1 cellular context compared by ENCODE assay signal in the genomic region with DNA sequence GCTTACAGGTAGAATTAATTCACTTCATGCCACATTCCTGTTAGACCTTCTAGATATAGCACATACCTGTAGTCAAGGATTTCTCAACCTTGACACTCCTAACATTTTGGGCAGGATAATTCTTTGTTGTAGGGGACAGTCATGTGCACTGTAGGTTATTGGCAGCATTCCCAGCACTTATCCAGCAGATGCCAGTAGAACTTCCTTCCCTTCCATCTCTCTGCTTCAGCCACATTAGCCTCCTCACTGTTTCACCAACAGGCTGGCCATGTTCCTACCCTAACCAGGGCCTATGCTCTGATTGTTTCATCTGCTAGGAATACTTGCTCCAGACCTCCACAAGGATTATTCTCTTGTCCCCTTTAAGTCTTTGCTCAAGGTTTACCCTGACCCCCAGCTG.
TF ChIP-seq lines count a peak whose summit lies in the region.

No MANE protein-coding gene starts in this region.

TF ChIP-seq in WTC11, 78 proteins besides CTCF, POLR2A, EP300 and RAD21 (continued from another document):
- TF ChIP-seq, protein P1, sequence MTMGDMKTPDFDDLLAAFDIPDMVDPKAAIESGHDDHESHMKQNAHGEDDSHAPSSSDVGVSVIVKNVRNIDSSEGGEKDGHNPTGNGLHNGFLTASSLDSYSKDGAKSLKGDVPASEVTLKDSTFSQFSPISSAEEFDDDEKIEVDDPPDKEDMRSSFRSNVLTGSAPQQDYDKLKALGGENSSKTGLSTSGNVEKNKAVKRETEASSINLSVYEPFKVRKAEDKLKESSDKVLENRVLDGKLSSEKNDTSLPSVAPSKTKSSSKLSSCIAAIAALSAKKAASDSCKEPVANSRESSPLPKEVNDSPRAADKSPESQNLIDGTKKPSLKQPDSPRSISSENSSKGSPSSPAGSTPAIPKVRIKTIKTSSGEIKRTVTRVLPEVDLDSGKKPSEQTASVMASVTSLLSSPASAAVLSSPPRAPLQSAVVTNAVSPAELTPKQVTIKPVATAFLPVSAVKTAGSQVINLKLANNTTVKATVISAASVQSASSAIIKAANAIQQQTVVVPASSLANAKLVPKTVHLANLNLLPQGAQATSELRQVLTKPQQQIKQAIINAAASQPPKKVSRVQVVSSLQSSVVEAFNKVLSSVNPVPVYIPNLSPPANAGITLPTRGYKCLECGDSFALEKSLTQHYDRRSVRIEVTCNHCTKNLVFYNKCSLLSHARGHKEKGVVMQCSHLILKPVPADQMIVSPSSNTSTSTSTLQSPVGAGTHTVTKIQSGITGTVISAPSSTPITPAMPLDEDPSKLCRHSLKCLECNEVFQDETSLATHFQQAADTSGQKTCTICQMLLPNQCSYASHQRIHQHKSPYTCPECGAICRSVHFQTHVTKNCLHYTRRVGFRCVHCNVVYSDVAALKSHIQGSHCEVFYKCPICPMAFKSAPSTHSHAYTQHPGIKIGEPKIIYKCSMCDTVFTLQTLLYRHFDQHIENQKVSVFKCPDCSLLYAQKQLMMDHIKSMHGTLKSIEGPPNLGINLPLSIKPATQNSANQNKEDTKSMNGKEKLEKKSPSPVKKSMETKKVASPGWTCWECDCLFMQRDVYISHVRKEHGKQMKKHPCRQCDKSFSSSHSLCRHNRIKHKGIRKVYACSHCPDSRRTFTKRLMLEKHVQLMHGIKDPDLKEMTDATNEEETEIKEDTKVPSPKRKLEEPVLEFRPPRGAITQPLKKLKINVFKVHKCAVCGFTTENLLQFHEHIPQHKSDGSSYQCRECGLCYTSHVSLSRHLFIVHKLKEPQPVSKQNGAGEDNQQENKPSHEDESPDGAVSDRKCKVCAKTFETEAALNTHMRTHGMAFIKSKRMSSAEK (CRISPR knock-in tag; IDR thresholded peaks at IDR 0.05; ENCODE audit: borderline replicate concordance): no peak
- TF ChIP-seq, protein P2, sequence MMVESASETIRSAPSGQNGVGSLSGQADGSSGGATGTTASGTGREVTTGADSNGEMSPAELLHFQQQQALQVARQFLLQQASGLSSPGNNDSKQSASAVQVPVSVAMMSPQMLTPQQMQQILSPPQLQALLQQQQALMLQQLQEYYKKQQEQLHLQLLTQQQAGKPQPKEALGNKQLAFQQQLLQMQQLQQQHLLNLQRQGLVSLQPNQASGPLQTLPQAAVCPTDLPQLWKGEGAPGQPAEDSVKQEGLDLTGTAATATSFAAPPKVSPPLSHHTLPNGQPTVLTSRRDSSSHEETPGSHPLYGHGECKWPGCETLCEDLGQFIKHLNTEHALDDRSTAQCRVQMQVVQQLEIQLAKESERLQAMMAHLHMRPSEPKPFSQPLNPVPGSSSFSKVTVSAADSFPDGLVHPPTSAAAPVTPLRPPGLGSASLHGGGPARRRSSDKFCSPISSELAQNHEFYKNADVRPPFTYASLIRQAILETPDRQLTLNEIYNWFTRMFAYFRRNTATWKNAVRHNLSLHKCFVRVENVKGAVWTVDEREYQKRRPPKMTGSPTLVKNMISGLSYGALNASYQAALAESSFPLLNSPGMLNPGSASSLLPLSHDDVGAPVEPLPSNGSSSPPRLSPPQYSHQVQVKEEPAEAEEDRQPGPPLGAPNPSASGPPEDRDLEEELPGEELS (CRISPR knock-in tag; IDR thresholded peaks at IDR 0.05): no peak
